Comparison of ENCODE assay signal across 27 cellular contexts in the genomic region with DNA sequence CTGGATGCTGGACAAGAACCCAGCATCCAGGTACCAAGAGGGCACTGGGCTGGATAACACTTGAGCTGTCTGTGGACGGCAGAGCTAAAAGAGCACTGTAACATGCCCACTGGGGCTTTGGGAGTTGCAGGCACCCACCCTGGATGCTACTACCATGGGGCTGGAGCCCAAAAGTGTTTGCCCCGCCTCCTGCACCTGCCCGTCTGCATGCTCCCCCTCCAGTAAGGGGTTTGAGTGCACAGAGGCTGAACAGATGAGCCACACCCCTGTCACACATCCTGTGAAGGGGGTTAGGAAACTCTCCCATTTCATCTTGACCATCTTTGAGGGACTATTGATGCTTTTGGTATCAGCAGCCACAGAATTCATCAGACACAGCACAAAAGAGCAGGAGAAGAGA.
"Had no signal": no experiment of that assay in that cellular context is flagged by ENCODE, and none has a peak within 500 bp of the region (broad histone marks: within the 10 kb centered on the region; RNA-seq: fewer than 3 reads in every experiment).

No MANE protein-coding gene starts in this region.

- H3K27ac Mint-ChIP-seq: dendritic cell treated with granulocyte-macrophage colony-stimulating factor and Interleukin-4, amounts not matched to agents 40 ng/mL and 50 ng/mL, for 4 days; endodermal cell; natural killer cell treated with Interleukin-12 subunit alpha and Interleukin-12 subunit beta and Interleukin-15 and Interleukin-18, amount 100 ng/mL, for 72 hours; progenitor cell of endocrine pancreas; stimulated activated effector memory CD8-positive, alpha-beta T cell treated with anti-CD3 and anti-CD28 coated beads, Interleukin-12 subunit alpha, Interleukin-12 subunit beta, amount 100 ng/mL, for 72 hours; type B pancreatic cell had no signal

- ATAC-seq: esophagus mucosa; gastrocnemius medialis; left lobe of liver; natural killer cell treated with Interleukin-12 subunit alpha and Interleukin-12 subunit beta and Interleukin-15 and Interleukin-18, amount 100 ng/mL, for 72 hours; right lobe of liver; stimulated activated effector memory CD8-positive, alpha-beta T cell treated with anti-CD3 and anti-CD28 coated beads, Interleukin-12 subunit alpha, Interleukin-12 subunit beta, amount 100 ng/mL, for 72 hours had no signal

- DNase-seq: colonic mucosa; effector CD8-positive, alpha-beta T cell; endodermal cell; foreskin fibroblast; gastrocnemius medialis; head of caudate nucleus; kidney; right lobe of liver; small intestine; stimulated activated CD4-positive, alpha-beta T cell treated with anti-CD3 and anti-CD28 coated beads, Interleukin-12 subunit alpha, Interleukin-12 subunit beta, amount 100 ng/mL, for 4 hours; stimulated activated CD4-positive, alpha-beta T cell treated with anti-CD3 and anti-CD28 coated beads, Interleukin-1b, Interleukin-23, amount 100 ng/mL, for 48 hours; stimulated activated CD4-positive, alpha-beta T cell treated with anti-CD3 and anti-CD28 coated beads, Interleukin-4, amount 100 ng/mL, for 1 hour; stomach; testis; tibial artery had no signal

- H3K4me3 ChIP-seq: colonic mucosa, gastrocnemius medialis, lung, right lobe of liver, stomach, testis, tibial artery had no signal

- H3K36me3 Mint-ChIP-seq: natural killer cell treated with Interleukin-12 subunit alpha and Interleukin-12 subunit beta and Interleukin-15 and Interleukin-18, amount 100 ng/mL, for 72 hours; stimulated activated effector memory CD8-positive, alpha-beta T cell treated with anti-CD3 and anti-CD28 coated beads, Interleukin-12 subunit alpha, Interleukin-12 subunit beta, amount 100 ng/mL, for 72 hours had no signal

- H3K4me1 Mint-ChIP-seq: central memory CD8-positive, alpha-beta T cell; endodermal cell; neural crest cell; stimulated activated effector memory CD8-positive, alpha-beta T cell treated with anti-CD3 and anti-CD28 coated beads, Interleukin-12 subunit alpha, Interleukin-12 subunit beta, amount 100 ng/mL, for 72 hours had no signal

- H3K27me3 ChIP-seq: colonic mucosa, gastrocnemius medialis, right lobe of liver, stomach, testis, tibial artery had no signal

- H3K27ac ChIP-seq: colonic mucosa, epithelial cell of prostate, gastrocnemius medialis, parathyroid adenoma, right lobe of liver, stomach, testis, tibial artery had no signal

- H3K4me3 Mint-ChIP-seq: central memory CD8-positive, alpha-beta T cell; dendritic cell treated with granulocyte-macrophage colony-stimulating factor and Interleukin-4, amounts not matched to agents 40 ng/mL and 50 ng/mL, for 4 days; endodermal cell; natural killer cell treated with Interleukin-12 subunit alpha and Interleukin-12 subunit beta and Interleukin-15 and Interleukin-18, amount 100 ng/mL, for 72 hours; neural crest cell; stimulated activated effector memory CD8-positive, alpha-beta T cell treated with anti-CD3 and anti-CD28 coated beads, Interleukin-12 subunit alpha, Interleukin-12 subunit beta, amount 100 ng/mL, for 72 hours; type B pancreatic cell had no signal

- H3K9me3 ChIP-seq: colonic mucosa, gastrocnemius medialis, right lobe of liver, stomach, testis, tibial artery had no signal

- H3K9ac ChIP-seq: parathyroid adenoma had no signal

- H3K36me3 ChIP-seq: colonic mucosa, gastrocnemius medialis, right lobe of liver, stomach, tibial artery had no signal

- H3K79me2 ChIP-seq: parathyroid adenoma had no signal

- H3K27me3 Mint-ChIP-seq: central memory CD8-positive, alpha-beta T cell; dendritic cell treated with granulocyte-macrophage colony-stimulating factor and Interleukin-4, amounts not matched to agents 40 ng/mL and 50 ng/mL, for 4 days; progenitor cell of endocrine pancreas; type B pancreatic cell had no signal

- H3K4me1 ChIP-seq: colonic mucosa, gastrocnemius medialis, parathyroid adenoma, right lobe of liver, testis had no signal

- FAIRE-seq: kidney, small intestine had no signal

- H3K9me3 Mint-ChIP-seq: central memory CD8-positive, alpha-beta T cell; dendritic cell treated with granulocyte-macrophage colony-stimulating factor and Interleukin-4, amounts not matched to agents 40 ng/mL and 50 ng/mL, for 4 days; endodermal cell; natural killer cell treated with Interleukin-12 subunit alpha and Interleukin-12 subunit beta and Interleukin-15 and Interleukin-18, amount 100 ng/mL, for 72 hours; stimulated activated effector memory CD8-positive, alpha-beta T cell treated with anti-CD3 and anti-CD28 coated beads, Interleukin-12 subunit alpha, Interleukin-12 subunit beta, amount 100 ng/mL, for 72 hours; type B pancreatic cell had no signal

- H2AFZ ChIP-seq: parathyroid adenoma had no signal
